Comparison of ENCODE assay signal across 14 cellular contexts in genomic region chr10:32962541-32962940, GRCh38. TPM values are rescaled to one million over a fixed set of nuclear protein-coding genes. Genes with fewer than 3 reads are reported as not detected.
DNase-seq lines count a peak whose midpoint lies in the region; ATAC-seq, FAIRE-seq and TF ChIP-seq lines count a peak whose summit lies in the region.
"Had no signal": no experiment of that assay in that cellular context is flagged by ENCODE, and none has a peak within 500 bp of the region (broad histone marks: within the 10 kb centered on the region; RNA-seq: fewer than 3 reads in every experiment).

No MANE protein-coding gene starts in this region.

- peak overlapping the region; percentile 84 for H3K18ac ChIP-seq in IMR-90 (ENCODE audit: low read depth, low read length)

- TF ChIP-seq RAD21 in IMR-90 (IDR thresholded peaks at IDR 0.05; ENCODE audit: low read length): no peak

- peak overlapping the region; percentile 96 for H2BK120ac ChIP-seq in IMR-90 (ENCODE audit: low read depth, low read length)

- H3K4me1 ChIP-seq in IMR-90 (ENCODE audit: control insufficient read depth, insufficient read depth, low read length) (peaks cover 10% of the 10 kb centered on the region), lower lobe of right lung (peaks cover 45% of the 10 kb centered on the region), thyroid gland (peaks cover 20 to 26% of the 10 kb centered on the region in 2 donors)

- ATAC-seq in IMR-90 (ENCODE audit: low read depth) (no peak), lower lobe of right lung (no peak), GM18909 (IDR thresholded peaks at IDR 0.05; ENCODE audit: poor library complexity, unreplicated experiment) (no peak)
- ATAC-seq: activated CD8-positive, alpha-beta T cell treated with anti-CD3 and anti-CD28 coated beads, Interleukin-2, amount 10 ng/mL, durations not matched to agents 7 days and 5 days had no signal

- peak overlapping the region; percentile 82; the same call in 1 of the 2 replicates for H2BK20ac ChIP-seq in IMR-90 (ENCODE audit: low read depth, low read length)

- peak overlapping the region; percentile 16; the same call in 1 of the 2 replicates for H4K91ac ChIP-seq in IMR-90 (ENCODE audit: insufficient read depth, low read depth, low read length)

- BruUV-seq in IMR-90 (replicated peaks; lab: Mats Ljungman, UMichigan): no TSS peak

- POLR2A ChIA-PET in IMR-90 (lab: Charles Lee; ENCODE audit: unreplicated experiment): no interaction called here

- dilution Hi-C loops in IMR-90 (cut with HindIII; ENCODE audit: low sequenced_read_pairs, unreplicated experiment): no loop called here

- peak overlapping the region; percentile 94 for H3K56ac ChIP-seq in IMR-90 (ENCODE audit: extremely low read depth, insufficient read depth, low read length)

- peak overlapping the region; percentile 19; the same call in 1 of the 2 replicates for H3K4me2 ChIP-seq in IMR-90 (ENCODE audit: low read depth, low read length)

- H3K27me3 ChIP-seq in IMR-90 (ENCODE audit: control insufficient read depth, insufficient read depth, low read length): no peaks in the 10 kb centered on the region
- H3K27me3 ChIP-seq in brain microvascular endothelial cell (replicated peaks): no peaks in the 10 kb centered on the region
- no peaks in the 10 kb centered on the region for H3K27me3 ChIP-seq in lower lobe of right lung (ENCODE audit: low read depth)
- H3K27me3 ChIP-seq in thyroid gland: no peaks in the 10 kb centered on the region
- H3K27me3 ChIP-seq: ovary had no signal

- peak overlapping the region; percentile 10 to 97; a peak in 3 of 4 replicates for H4K8ac ChIP-seq in IMR-90 (ENCODE audit: low read depth in 2 of 2, low read length in 2 of 2)

- no peaks in the 10 kb centered on the region for H3K36me3 Mint-ChIP-seq in activated CD4-positive, alpha-beta T cell treated with anti-CD3 and anti-CD28 coated beads, Interleukin-2, amount 10 ng/mL, durations not matched to agents 24 days and 14 days (ENCODE audit: low read depth)

- H3K79me1 ChIP-seq in IMR-90 (ENCODE audit: low read depth in 1 of 2, low read length in 2 of 2): peaks cover 7 to 30% of the 10 kb centered on the region in 2 experiments; a peak in 2 of 4 replicates

- peaks cover 4% of the 10 kb centered on the region for H3K9me1 ChIP-seq in IMR-90 (ENCODE audit: insufficient read depth, low read length)

- intact Hi-C loops in IMR-90 (cut with micrococcal nuclease): loop anchor here (1.0 kb wide), 1 partner anchor 43 kb away; no protein-coding TSS in a partner anchor
- intact Hi-C loops in lower lobe of right lung (cut with DNase I): no loop called here
- intact Hi-C loops in thyroid gland (cut with DNase I): no loop called here
- intact Hi-C loops in activated CD4-positive, alpha-beta T cell treated with anti-CD3 and anti-CD28 coated beads, Interleukin-2, amount 10 ng/mL, durations not matched to agents 24 days and 14 days (cut with micrococcal nuclease): no loop called here

- H3K23ac ChIP-seq in IMR-90 (ENCODE audit: low read depth, low read length): peak overlapping the region; percentile 98; the same call in 1 of the 2 replicates

- H3K9ac ChIP-seq in IMR-90 (ENCODE audit: low read depth, low read length): peak overlapping the region; percentile 56; the same call in 1 of the 2 replicates

- TF ChIP-seq CTCF in IMR-90 (conservative IDR thresholded peaks at IDR 0.05; ENCODE audit: low read depth, low read length): no peak
- no peak for TF ChIP-seq CTCF in brain microvascular endothelial cell (IDR thresholded peaks at IDR 0.05; ENCODE audit: low read depth, low read length, missing control alignments)
- no peak for TF ChIP-seq CTCF in lower lobe of right lung (IDR thresholded peaks at IDR 0.05)
- no peak for TF ChIP-seq CTCF in thyroid gland (IDR thresholded peaks at IDR 0.05)

- H3K36me3 ChIP-seq in IMR-90 (ENCODE audit: control insufficient read depth, insufficient read depth, low read length) (no peaks in the 10 kb centered on the region), brain microvascular endothelial cell (replicated peaks) (no peaks in the 10 kb centered on the region), lower lobe of right lung (no peaks in the 10 kb centered on the region), thyroid gland (no peaks in the 10 kb centered on the region)
- H3K36me3 ChIP-seq: ovary had no signal

- peaks cover 6% of the 10 kb centered on the region for H3K9me3 Mint-ChIP-seq in activated CD4-positive, alpha-beta T cell treated with anti-CD3 and anti-CD28 coated beads, Interleukin-2, amount 10 ng/mL, durations not matched to agents 24 days and 14 days

- H3K4me3 ChIP-seq in IMR-90 (ENCODE audit: insufficient read depth, low read depth, low read length): peak overlapping the region; percentile 5; the same call in 1 of the 2 replicates
- no peak overlapping the region for H3K4me3 ChIP-seq in brain microvascular endothelial cell (ENCODE audit: low read depth, low read length)
- no peak overlapping the region for H3K4me3 ChIP-seq in lower lobe of right lung
- H3K4me3 ChIP-seq in thyroid gland (replicated peaks in 1 of 3): no peak overlapping the region
- H3K4me3 ChIP-seq: ovary had no signal

- in situ Hi-C loops in IMR-90 (cut with MboI; ENCODE audit: low sequenced_read_pairs): no loop called here
- in situ Hi-C loops in brain microvascular endothelial cell (cut with HindIII; ENCODE audit: low pct_ligation_motif_present, low sequenced_read_pairs): no loop called here

- H3K27ac ChIP-seq in IMR-90 (ENCODE audit: insufficient read depth, low read length): peak overlapping the region; percentile 71; the same call in 1 of the 2 replicates
- peak overlapping the region; percentile 91 for H3K27ac ChIP-seq in brain microvascular endothelial cell
- peak overlapping the region; percentile 79 for H3K27ac ChIP-seq in lower lobe of right lung
- peak overlapping the region; percentile 76 to 89 (median 87) for H3K27ac ChIP-seq in thyroid gland

- CTCF ChIA-PET in IMR-90 (lab: Yijun Ruan, JAX): no interaction called here

- no peak overlapping the region for H4K5ac ChIP-seq in IMR-90 (ENCODE audit: low read depth, low read length)

- no peaks in the 10 kb centered on the region for H3K9me3 ChIP-seq in IMR-90 (ENCODE audit: control insufficient read depth, insufficient read depth, low read length)
- H3K9me3 ChIP-seq in lower lobe of right lung: no peaks in the 10 kb centered on the region
- no peaks in the 10 kb centered on the region for H3K9me3 ChIP-seq in thyroid gland
- H3K9me3 ChIP-seq: ovary had no signal

- peak overlapping the region; percentile 82 for H3K14ac ChIP-seq in IMR-90 (replicated peaks; ENCODE audit: low read depth, low read length)

- H2BK15ac ChIP-seq in IMR-90 (ENCODE audit: low read depth, low read length): peak overlapping the region; percentile 89; the same call in 2 of the 3 replicates

- H2BK5ac ChIP-seq in IMR-90 (ENCODE audit: low read depth, low read length, poor library complexity, severe bottlenecking): peak overlapping the region; percentile 97

- H3K27me3 Mint-ChIP-seq in activated CD4-positive, alpha-beta T cell treated with anti-CD3 and anti-CD28 coated beads, Interleukin-2, amount 10 ng/mL, durations not matched to agents 24 days and 14 days: peaks cover 20% of the 10 kb centered on the region
- H3K27me3 Mint-ChIP-seq: activated naive CD8-positive, alpha-beta T cell had no signal

- H3K27ac Mint-ChIP-seq in activated CD4-positive, alpha-beta T cell treated with anti-CD3 and anti-CD28 coated beads, Interleukin-2, amount 10 ng/mL, durations not matched to agents 24 days and 14 days: no peak overlapping the region
- H3K27ac Mint-ChIP-seq: activated CD8-positive, alpha-beta T cell treated with anti-CD3 and anti-CD28 coated beads, Interleukin-2, amount 10 ng/mL, durations not matched to agents 7 days and 5 days; activated naive CD8-positive, alpha-beta T cell had no signal

- no peak overlapping the region for H3K4me3 Mint-ChIP-seq in activated CD4-positive, alpha-beta T cell treated with anti-CD3 and anti-CD28 coated beads, Interleukin-2, amount 10 ng/mL, durations not matched to agents 24 days and 14 days
- H3K4me3 Mint-ChIP-seq: activated CD8-positive, alpha-beta T cell treated with anti-CD3 and anti-CD28 coated beads, Interleukin-2, amount 10 ng/mL, durations not matched to agents 7 days and 5 days; activated naive CD8-positive, alpha-beta T cell had no signal

- peak overlapping the region; percentile 93; the same call in 1 of the 2 replicates for H3K4ac ChIP-seq in IMR-90 (ENCODE audit: low read depth, low read length)

- peaks cover 15% of the 10 kb centered on the region for H3K4me1 Mint-ChIP-seq in activated CD4-positive, alpha-beta T cell treated with anti-CD3 and anti-CD28 coated beads, Interleukin-2, amount 10 ng/mL, durations not matched to agents 24 days and 14 days

- no peak overlapping the region for H2AK9ac ChIP-seq in IMR-90 (replicated peaks; ENCODE audit: low read depth, low read length, poor library complexity)

- H2AFZ ChIP-seq in IMR-90 (replicated peaks; ENCODE audit: low read length, poor library complexity): no peak overlapping the region

- peak overlapping the region; percentile 86 for H2AK5ac ChIP-seq in IMR-90 (ENCODE audit: low read depth, low read length)

- no CpG with 5 or more reads among the region's 4 CpGs for WGBS in IMR-90 (ENCODE audit: extremely low coverage in 2 of 2, insufficient read length in 1 of 2), 2 experiments
- 76 to 80% methylated on average over 4 of the region's 4 CpGs for WGBS in thyroid gland, 2 donors

- DNase-seq in IMR-90: no peak
- no peak for DNase-seq in brain microvascular endothelial cell
- DNase-seq in lower lobe of right lung: no peak
- no peak for DNase-seq in thyroid gland
- DNase-seq in urothelium cell line (ENCODE audit: low spot score): no peak
- DNase-seq in ecto neural progenitor cell (ENCODE audit: low spot score): no peak
- DNase-seq in activated CD4-positive, alpha-beta T cell treated with anti-CD3 and anti-CD28 coated beads, Interleukin-2, amount 10 ng/mL, durations not matched to agents 24 days and 14 days: no peak
- DNase-seq: activated CD8-positive, alpha-beta T cell treated with anti-CD3 and anti-CD28 coated beads, Interleukin-2, amount 10 ng/mL, durations not matched to agents 7 days and 5 days; NCI-H1436 treated with DMSO at 0.1 percent for 48 hours; ovary; T-helper 1 cell had no signal

- no peak for FAIRE-seq in urothelium cell line (lab: Jason Lieb, UNC)
- FAIRE-seq: islet of Langerhans had no signal

- H4K20me1 ChIP-seq in IMR-90 (ENCODE audit: insufficient read depth, low read length): peaks cover under 1% of the 10 kb centered on the region; the same call in 1 of the 2 replicates

- TF ChIP-seq POLR2A in IMR-90 (IDR thresholded peaks at IDR 0.05; ENCODE audit: low read depth, low read length): no peak
- no peak for TF ChIP-seq POLR2A in thyroid gland (IDR thresholded peaks at IDR 0.05)

TF ChIP-seq in IMR-90, 13 proteins besides CTCF, POLR2A, EP300 and RAD21 (continues in another document):
- TF ChIP-seq CHD1 (IDR thresholded peaks at IDR 0.05; ENCODE audit: low read depth, low read length): no peak

RNA-seq across cellular contexts. Expression of gene ITGB1, which starts 4.5 kb away (rescaled TPM):
- total RNA-seq in IMR-90 (2012; rRNA removed) (1,331 and 2,388 TPM in 2 replicates), lower lobe of right lung (409 TPM), thyroid gland (100 to 1,000 TPM; 264 to 699 (median 417) TPM)
- polyA plus RNA-seq in IMR-90 (2012; rRNA removed): 1,631 and 2,066 TPM in 2 replicates
- 248 and 281 TPM in 2 replicates for polyA plus RNA-seq in IMR-90 (2012; cell fraction: cytosol; rRNA removed)
- polyA plus RNA-seq in IMR-90 (2012; cell fraction: nucleus; rRNA removed; ENCODE audit: low replicate concordance): 53.9 and 506 TPM in 2 replicates
- total RNA-seq in activated CD4-positive, alpha-beta T cell treated with anti-CD3 and anti-CD28 coated beads, Interleukin-2, amount 10 ng/mL, durations not matched to agents 24 days and 14 days: 50.5 and 57.5 TPM in 2 replicates
